In genomic region chr4:7771056-7771455, GRCh38 we compare ENCODE assay signal across 10 cellular contexts.
DNase-seq lines count a peak whose midpoint lies in the region; ATAC-seq lines count a peak whose summit lies in the region.
"Had no signal": no experiment of that assay in that cellular context is flagged by ENCODE, and none has a peak within 500 bp of the region (broad histone marks: within the 10 kb centered on the region; RNA-seq: fewer than 3 reads in every experiment).

No MANE protein-coding gene starts in this region.

- H3K9me3 ChIP-seq in CD4-positive, CD25-positive, alpha-beta regulatory T cell (ENCODE audit: control insufficient read depth in 2 of 2, low read length in 2 of 2): no peaks in the 10 kb centered on the region
- H3K9me3 ChIP-seq: heart right ventricle had no signal

- no peaks in the 10 kb centered on the region for H3K27me3 ChIP-seq in CD4-positive, CD25-positive, alpha-beta regulatory T cell (ENCODE audit: control insufficient read depth, insufficient read depth, low read length)
- H3K27me3 ChIP-seq in H7 (ENCODE audit: control insufficient read depth, insufficient read depth, low read length): no peaks in the 10 kb centered on the region
- H3K27me3 ChIP-seq: heart right ventricle had no signal

- peak overlapping the region in 3 of 4 donors; percentile 11 to 74 (median 60) for H3K4me3 Mint-ChIP-seq in CD4-positive, CD25-positive, alpha-beta regulatory T cell
- H3K4me3 Mint-ChIP-seq in T-helper 1 cell treated with Interleukin-12 subunit alpha and Interleukin-12 subunit beta and Interleukin-4 antibody, amounts not matched to agents 30 μg/mL and 1 μg/mL, for 36 hours: peak overlapping the region; percentile 45
- no peak overlapping the region for H3K4me3 Mint-ChIP-seq in activated T-helper 2 cell treated with anti-CD3 and anti-CD28 coated beads, Interferon-gamma antibody, Interleukin-2, Interleukin-4, amounts not matched to agents 10 μg/mL and 5 μg/mL and 100 μg/mL, durations not matched to agents 14 hours and 24 hours and 36 hours (ENCODE audit: low read depth)

- H3K36me3 Mint-ChIP-seq in CD4-positive, CD25-positive, alpha-beta regulatory T cell: peaks cover 18% of the 10 kb centered on the region
- H3K36me3 Mint-ChIP-seq in T-helper 1 cell treated with Interleukin-12 subunit alpha and Interleukin-12 subunit beta and Interleukin-4 antibody, amounts not matched to agents 30 μg/mL and 1 μg/mL, for 36 hours (ENCODE audit: low read depth): peaks cover 1% of the 10 kb centered on the region
- peaks cover 21% of the 10 kb centered on the region for H3K36me3 Mint-ChIP-seq in activated T-helper 2 cell treated with anti-CD3 and anti-CD28 coated beads, Interferon-gamma antibody, Interleukin-2, Interleukin-4, amounts not matched to agents 10 μg/mL and 5 μg/mL and 100 μg/mL, durations not matched to agents 14 hours and 24 hours and 36 hours (ENCODE audit: low read depth)

- H3K4me1 Mint-ChIP-seq in CD4-positive, CD25-positive, alpha-beta regulatory T cell: peaks cover 8 to 25% (median 19%) of the 10 kb centered on the region in 4 donors
- peaks cover 19% of the 10 kb centered on the region for H3K4me1 Mint-ChIP-seq in T-helper 1 cell treated with Interleukin-12 subunit alpha and Interleukin-12 subunit beta and Interleukin-4 antibody, amounts not matched to agents 30 μg/mL and 1 μg/mL, for 36 hours (ENCODE audit: low read depth)
- peaks cover 13% of the 10 kb centered on the region for H3K4me1 Mint-ChIP-seq in activated T-helper 2 cell treated with anti-CD3 and anti-CD28 coated beads, Interferon-gamma antibody, Interleukin-2, Interleukin-4, amounts not matched to agents 10 μg/mL and 5 μg/mL and 100 μg/mL, durations not matched to agents 14 hours and 24 hours and 36 hours (ENCODE audit: low read depth)

- peaks cover 13% of the 10 kb centered on the region for H3K4me1 ChIP-seq in CD4-positive, CD25-positive, alpha-beta regulatory T cell (ENCODE audit: control insufficient read depth, insufficient read depth, low read length, poor library complexity, severe bottlenecking)

- H3K36me3 ChIP-seq in CD4-positive, CD25-positive, alpha-beta regulatory T cell (ENCODE audit: control insufficient read depth, insufficient read depth, low read length): peaks cover 9% of the 10 kb centered on the region
- peaks cover 3% of the 10 kb centered on the region for H3K36me3 ChIP-seq in H7 (replicated peaks; ENCODE audit: control insufficient read depth, insufficient read depth, low read length)

- intact Hi-C loops in activated T-helper 2 cell treated with anti-CD3 and anti-CD28 coated beads, Interferon-gamma antibody, Interleukin-2, Interleukin-4, amounts not matched to agents 10 μg/mL and 5 μg/mL and 100 μg/mL, durations not matched to agents 14 hours and 24 hours and 36 hours (cut with micrococcal nuclease): no loop called here

- ATAC-seq in CD4-positive, CD25-positive, alpha-beta regulatory T cell (ENCODE audit: low read depth in 2 of 2): peak; percentile 56 to 60
- ATAC-seq: heart right ventricle had no signal

- peak overlapping the region in 2 of 3 donors; percentile 84 to 94 for H3K27ac Mint-ChIP-seq in CD4-positive, CD25-positive, alpha-beta regulatory T cell
- H3K27ac Mint-ChIP-seq in T-helper 1 cell treated with Interleukin-12 subunit alpha and Interleukin-12 subunit beta and Interleukin-4 antibody, amounts not matched to agents 30 μg/mL and 1 μg/mL, for 36 hours: peak overlapping the region; percentile 60
- H3K27ac Mint-ChIP-seq in activated T-helper 2 cell treated with anti-CD3 and anti-CD28 coated beads, Interferon-gamma antibody, Interleukin-2, Interleukin-4, amounts not matched to agents 10 μg/mL and 5 μg/mL and 100 μg/mL, durations not matched to agents 14 hours and 24 hours and 36 hours: peak overlapping the region; percentile 43

- H3K9me3 Mint-ChIP-seq in CD4-positive, CD25-positive, alpha-beta regulatory T cell: no peaks in the 10 kb centered on the region
- no peaks in the 10 kb centered on the region for H3K9me3 Mint-ChIP-seq in T-helper 1 cell treated with Interleukin-12 subunit alpha and Interleukin-12 subunit beta and Interleukin-4 antibody, amounts not matched to agents 30 μg/mL and 1 μg/mL, for 36 hours
- no peaks in the 10 kb centered on the region for H3K9me3 Mint-ChIP-seq in activated T-helper 2 cell treated with anti-CD3 and anti-CD28 coated beads, Interferon-gamma antibody, Interleukin-2, Interleukin-4, amounts not matched to agents 10 μg/mL and 5 μg/mL and 100 μg/mL, durations not matched to agents 14 hours and 24 hours and 36 hours

- DNase-seq in CD4-positive, CD25-positive, alpha-beta regulatory T cell: peak in 1 of 3 donors; percentile 23
- no peak for DNase-seq in activated T-helper 2 cell treated with anti-CD3 and anti-CD28 coated beads, Interferon-gamma antibody, Interleukin-2, Interleukin-4, amounts not matched to agents 10 μg/mL and 5 μg/mL and 100 μg/mL, durations not matched to agents 14 hours and 24 hours and 36 hours (ENCODE audit: low spot score)
- peak; percentile 69 for DNase-seq in mesenteric fat pad (ENCODE audit: low spot score)
- DNase-seq in LoVo (ENCODE audit: low spot score): no peak
- no peak for DNase-seq in KG1 (lab: John Stamatoyannopoulos, UW)
- DNase-seq in SK-N-DZ (ENCODE audit: low spot score): no peak
- DNase-seq in H7: no peak
- DNase-seq: heart right ventricle, T-helper 9 cell had no signal

- peak overlapping the region; percentile 44 for H3K4me3 ChIP-seq in CD4-positive, CD25-positive, alpha-beta regulatory T cell (ENCODE audit: low read depth, low read length)
- H3K4me3 ChIP-seq in H7 (ENCODE audit: insufficient read depth, low read depth, low read length): no peak overlapping the region
- H3K4me3 ChIP-seq: heart right ventricle had no signal

- no peaks in the 10 kb centered on the region for H3K27me3 Mint-ChIP-seq in CD4-positive, CD25-positive, alpha-beta regulatory T cell
- no peaks in the 10 kb centered on the region for H3K27me3 Mint-ChIP-seq in T-helper 1 cell treated with Interleukin-12 subunit alpha and Interleukin-12 subunit beta and Interleukin-4 antibody, amounts not matched to agents 30 μg/mL and 1 μg/mL, for 36 hours (ENCODE audit: low read depth)
- no peaks in the 10 kb centered on the region for H3K27me3 Mint-ChIP-seq in activated T-helper 2 cell treated with anti-CD3 and anti-CD28 coated beads, Interferon-gamma antibody, Interleukin-2, Interleukin-4, amounts not matched to agents 10 μg/mL and 5 μg/mL and 100 μg/mL, durations not matched to agents 14 hours and 24 hours and 36 hours (ENCODE audit: low read depth)

- H3K27ac ChIP-seq in CD4-positive, CD25-positive, alpha-beta regulatory T cell (ENCODE audit: insufficient read depth, low read length, poor library complexity, severe bottlenecking): no peak overlapping the region
- H3K27ac ChIP-seq: heart right ventricle had no signal
